Comparison of ENCODE assay signal across 14 cellular contexts in the genomic region with DNA sequence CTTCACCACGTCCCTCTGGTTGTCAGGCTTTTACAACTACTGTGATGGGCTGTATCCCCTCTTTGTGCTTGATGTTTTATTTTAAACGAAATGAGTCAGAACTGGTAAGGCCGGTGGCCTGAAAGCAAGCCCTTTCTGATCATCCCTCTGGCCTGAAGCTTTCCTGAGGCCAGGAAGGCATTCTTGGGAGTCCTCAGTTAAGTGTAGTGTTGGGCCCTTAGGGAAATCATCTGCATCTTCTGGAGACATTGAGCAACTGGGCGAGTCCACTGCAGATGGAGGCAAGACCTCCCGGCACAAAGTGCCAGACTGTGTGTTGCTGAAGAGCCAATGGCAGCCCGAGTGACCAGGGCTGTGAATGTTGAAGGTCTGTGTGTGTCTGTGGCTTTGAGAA. TPM values are rescaled to one million over a fixed set of nuclear protein-coding genes. Genes with fewer than 3 reads are reported as not detected.
DNase-seq lines count a peak whose midpoint lies in the region; ATAC-seq and TF ChIP-seq lines count a peak whose summit lies in the region.
"Had no signal": no experiment of that assay in that cellular context is flagged by ENCODE, and none has a peak within 500 bp of the region (broad histone marks: within the 10 kb centered on the region; RNA-seq: fewer than 3 reads in every experiment).

No MANE protein-coding gene starts in this region.

- no peaks in the 10 kb centered on the region for H4K20me1 ChIP-seq in neural cell (ENCODE audit: insufficient read depth)

- H3F3A ChIP-seq in neural cell (ENCODE audit: insufficient read depth, low read length, poor library complexity, severe bottlenecking) = no peaks in the 10 kb centered on the region

- TF ChIP-seq CTCF in heart left ventricle (IDR thresholded peaks at IDR 0.05) (no peak), neural cell (IDR thresholded peaks at IDR 0.05; ENCODE audit: poor library complexity, severe bottlenecking) (no peak)

- intact Hi-C loops in heart left ventricle (cut with DNase I) = loop anchor here in 3 of 10 donors (5.0 kb wide), 3 partner anchors 40 to 50 kb away; no protein-coding TSS in a partner anchor
- intact Hi-C loops in activated naive CD4-positive, alpha-beta T cell treated with anti-CD3 and anti-CD28 coated beads for 36 hours (cut with micrococcal nuclease) = no loop called here

- H3K36me3 Mint-ChIP-seq in stimulated activated memory B cell treated with anti-CD40 and anti-IgM and Interleukin-4, amounts not matched to agents 10 μg/mL and 1 μg/mL and 100 μg/mL, for 72 hours = no peaks in the 10 kb centered on the region
- H3K36me3 Mint-ChIP-seq in activated naive CD4-positive, alpha-beta T cell treated with anti-CD3 and anti-CD28 coated beads for 36 hours (ENCODE audit: low read depth) = no peaks in the 10 kb centered on the region

- H3K4me2 ChIP-seq in neural cell (ENCODE audit: low read length) = no peak overlapping the region

- no peak overlapping the region for H3K9ac ChIP-seq in neural cell (ENCODE audit: low read length)

- ATAC-seq in heart left ventricle (peak in 3 of 4 donors; percentile 41 to 49 (median 42)), GM18870 (IDR thresholded peaks at IDR 0.05; ENCODE audit: unreplicated experiment) (no peak)
- ATAC-seq in stimulated activated memory B cell treated with anti-CD40 and anti-IgM and Interleukin-4, amounts not matched to agents 10 μg/mL and 1 μg/mL and 100 μg/mL, for 72 hours = no peak
- ATAC-seq: K562 had no signal

- H3K36me3 ChIP-seq in SJCRH30 (no peaks in the 10 kb centered on the region), heart left ventricle (no peaks in the 10 kb centered on the region), neural cell (ENCODE audit: insufficient read depth, low read length) (no peaks in the 10 kb centered on the region)
- H3K36me3 ChIP-seq: cardiac muscle cell had no signal

- CTCF ChIA-PET in activated naive CD4-positive, alpha-beta T cell treated with anti-CD3 and anti-CD28 coated beads for 36 hours (lab: Charles Lee) = no interaction called here

- no peak overlapping the region for H3K4me3 Mint-ChIP-seq in stimulated activated memory B cell treated with anti-CD40 and anti-IgM and Interleukin-4, amounts not matched to agents 10 μg/mL and 1 μg/mL and 100 μg/mL, for 72 hours
- H3K4me3 Mint-ChIP-seq in activated naive CD4-positive, alpha-beta T cell treated with anti-CD3 and anti-CD28 coated beads for 36 hours = no peak overlapping the region

- peaks cover 82% of the 10 kb centered on the region for H3K27me3 Mint-ChIP-seq in stimulated activated memory B cell treated with anti-CD40 and anti-IgM and Interleukin-4, amounts not matched to agents 10 μg/mL and 1 μg/mL and 100 μg/mL, for 72 hours
- H3K27me3 Mint-ChIP-seq in activated naive CD4-positive, alpha-beta T cell treated with anti-CD3 and anti-CD28 coated beads for 36 hours (ENCODE audit: low read depth) = peaks cover 60% of the 10 kb centered on the region

- no peaks in the 10 kb centered on the region for H3K79me2 ChIP-seq in neural cell (replicated peaks; ENCODE audit: insufficient read depth, low read length)

- no peak for TF ChIP-seq EP300 in neural cell (conservative IDR thresholded peaks at IDR 0.05; ENCODE audit: poor library complexity, severe bottlenecking)

- H3K4me3 ChIP-seq in SJCRH30 (peak overlapping the region; percentile 51), heart left ventricle (peak overlapping the region in 7 of 12 donors; percentile 47 to 62 (median 57)), neural cell (ENCODE audit: low read length) (peak overlapping the region; percentile 61)
- H3K4me3 ChIP-seq: K562 had no signal

- H3K4me1 ChIP-seq in SJCRH30 = peaks cover 10% of the 10 kb centered on the region; the same call in 1 of the 2 replicates
- peaks cover 0 to 18% (median 11%) of the 10 kb centered on the region in 12 donors for H3K4me1 ChIP-seq in heart left ventricle

- H3K27ac ChIP-seq in SJCRH30 = peak overlapping the region; percentile 69
- H3K27ac ChIP-seq in heart left ventricle = peak overlapping the region in 3 of 12 donors; percentile 2 to 42 (median 35)
- no peak overlapping the region for H3K27ac ChIP-seq in neural cell (ENCODE audit: low read length)
- H3K27ac ChIP-seq: cardiac muscle cell, RWPE1, VCaP had no signal

- no peaks in the 10 kb centered on the region for H3K4me1 Mint-ChIP-seq in stimulated activated memory B cell treated with anti-CD40 and anti-IgM and Interleukin-4, amounts not matched to agents 10 μg/mL and 1 μg/mL and 100 μg/mL, for 72 hours
- peaks cover 4% of the 10 kb centered on the region for H3K4me1 Mint-ChIP-seq in activated naive CD4-positive, alpha-beta T cell treated with anti-CD3 and anti-CD28 coated beads for 36 hours (ENCODE audit: low read depth)

- H3K27ac Mint-ChIP-seq in stimulated activated memory B cell treated with anti-CD40 and anti-IgM and Interleukin-4, amounts not matched to agents 10 μg/mL and 1 μg/mL and 100 μg/mL, for 72 hours = no peak overlapping the region
- no peak overlapping the region for H3K27ac Mint-ChIP-seq in activated naive CD4-positive, alpha-beta T cell treated with anti-CD3 and anti-CD28 coated beads for 36 hours

- H3K9me2 ChIP-seq in neural cell (ENCODE audit: insufficient read depth, low read length) = no peaks in the 10 kb centered on the region

- 66 to 85% (median 73%) methylated on average over 6 of the region's 6 CpGs for WGBS in heart left ventricle, 4 donors

- TF ChIP-seq POLR2A in heart left ventricle (IDR thresholded peaks at IDR 0.05) = no peak

- DNase-seq in AG20443 (ENCODE audit: low spot score) (peak; percentile 51), SJCRH30 (no peak), heart left ventricle (no peak), retina (no peak)
- DNase-seq in activated naive CD4-positive, alpha-beta T cell treated with anti-CD3 and anti-CD28 coated beads for 36 hours = no peak
- DNase-seq: GF-D8; stimulated activated CD4-positive, alpha-beta T cell treated with anti-CD3 and anti-CD28 coated beads, Interleukin-15, amount 100 ng/mL, for 24 hours had no signal

- H3K27me3 ChIP-seq in SJCRH30 (no peaks in the 10 kb centered on the region), heart left ventricle (peaks cover 0 to 20% (median 0%) of the 10 kb centered on the region in 9 donors), neural cell (ENCODE audit: insufficient read depth, low read depth, low read length) (peaks cover 32% of the 10 kb centered on the region)

- no peak overlapping the region for H2AFZ ChIP-seq in neural cell (ENCODE audit: low read depth, low read length)

- TF ChIP-seq RAD21 in neural cell (conservative IDR thresholded peaks at IDR 0.05) = no peak

- H3K9me3 ChIP-seq in SJCRH30 (replicated peaks) (peaks cover 1% of the 10 kb centered on the region), heart left ventricle (peaks cover 0 to 4% (median 0%) of the 10 kb centered on the region in 12 donors), neural cell (ENCODE audit: low read length) (peaks cover 5% of the 10 kb centered on the region)

- peaks cover 5% of the 10 kb centered on the region for H3K9me3 Mint-ChIP-seq in stimulated activated memory B cell treated with anti-CD40 and anti-IgM and Interleukin-4, amounts not matched to agents 10 μg/mL and 1 μg/mL and 100 μg/mL, for 72 hours
- H3K9me3 Mint-ChIP-seq in activated naive CD4-positive, alpha-beta T cell treated with anti-CD3 and anti-CD28 coated beads for 36 hours = peaks cover 9% of the 10 kb centered on the region

TF ChIP-seq in neural cell, 6 proteins besides CTCF, POLR2A, EP300 and RAD21:
- no peak for TF ChIP-seq REST (IDR thresholded peaks at IDR 0.05; ENCODE audit: borderline replicate concordance)
- TF ChIP-seq TAF1 (IDR thresholded peaks at IDR 0.05; ENCODE audit: low read depth) = no peak
- no peak for TF ChIP-seq EZH2 (IDR thresholded peaks at IDR 0.05; ENCODE audit: borderline replicate concordance, insufficient read depth, low read length, poor library complexity, severe bottlenecking)
- TF ChIP-seq MXI1 (conservative IDR thresholded peaks at IDR 0.05; ENCODE audit: poor library complexity, severe bottlenecking) = no peak
- TF ChIP-seq SMC3 (conservative IDR thresholded peaks at IDR 0.05; ENCODE audit: poor library complexity) = no peak
- TF ChIP-seq POLR2AphosphoS5 (IDR thresholded peaks at IDR 0.05) = no peak

RNA-seq across cellular contexts. Expression of gene AMOTL2, which starts 33.0 kb away (rescaled TPM):
- total RNA-seq in SJCRH30 (2014; rRNA removed; shearing (Covaris generic)) = 18.8 and 19.0 TPM in 2 replicates
- total RNA-seq in heart left ventricle = 100 to 1,000 TPM in 1 of 9 donors, 10 to 100 TPM in 8; 26.0 to 109 (median 50.0) TPM
- polyA plus RNA-seq in heart left ventricle (10 to 100 TPM; 19.0 to 36.4 TPM), neural cell (30.1 and 56.6 TPM in 2 replicates)
- 95.4 and 113 TPM in 2 replicates for polyA minus RNA-seq in neural cell
- total RNA-seq in activated naive CD4-positive, alpha-beta T cell treated with anti-CD3 and anti-CD28 coated beads for 36 hours = under 1 TPM in 1 of 2 experiments, not detected in 1; 0.31 TPM

Comparison
In these comparisons a context has a peak if more than half of its experiments do, and no peak if none do; other contexts are left out.
1. ATAC-seq: peak in heart left ventricle (3 of 4); none in stimulated activated memory B cell treated with anti-CD40 and anti-IgM and Interleukin-4, amounts not matched to agents 10 μg/mL and 1 μg/mL and 100 μg/mL, for 72 hours (single experiment) and GM18870 (single experiment).
2. RNA of gene AMOTL2, which starts 33.0 kb away (total RNA-seq): 26.0 to 109 TPM in heart left ventricle and 18.8 to 19.0 TPM in SJCRH30; 0.31 TPM in activated naive CD4-positive, alpha-beta T cell treated with anti-CD3 and anti-CD28 coated beads for 36 hours; every median in the first group is over 10 times any median in the second.
3. Peak in every context shown above with its lines, with median percentiles within 50 percentile points of each other: H3K4me3 ChIP-seq.